Comparison of ENCODE assay signal across 23 cellular contexts in the genomic region with DNA sequence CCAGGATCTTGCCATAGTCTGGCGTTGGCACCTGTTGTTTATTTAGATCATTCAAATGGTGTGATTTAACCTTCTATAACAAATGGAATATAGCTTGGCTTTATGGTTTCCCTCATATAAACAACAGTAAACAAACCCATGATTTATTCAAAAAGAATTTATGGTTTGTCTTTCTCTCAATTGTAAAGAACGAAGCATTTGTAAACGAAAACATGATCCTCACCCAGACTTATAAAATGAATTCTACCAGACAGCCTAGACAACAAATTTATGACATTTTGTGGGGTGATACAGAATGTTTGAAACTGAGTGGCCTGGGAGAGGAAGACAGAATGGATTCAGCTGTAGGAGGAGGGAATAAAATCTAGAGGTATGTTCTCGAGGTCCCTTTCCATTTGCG.
"Had no signal": no experiment of that assay in that cellular context is flagged by ENCODE, and none has a peak within 500 bp of the region (broad histone marks: within the 10 kb centered on the region; RNA-seq: fewer than 3 reads in every experiment).

No MANE protein-coding gene starts in this region.

- ATAC-seq: natural killer cell; right lobe of liver; stimulated activated memory B cell treated with anti-CD40 and anti-IgM and Interleukin-4, amounts not matched to agents 10 μg/mL and 1 μg/mL and 100 μg/mL, for 72 hours; stimulated activated naive CD8-positive, alpha-beta T cell treated with anti-CD3 and anti-CD28 coated beads, Interleukin-15, amount 100 ng/mL, for 72 hours had no signal

- H3K27ac ChIP-seq: left ventricle myocardium inferior, ovary, right atrium auricular region, right lobe of liver, tibial nerve, vagina had no signal

- H3K27me3 ChIP-seq: ovary, right atrium auricular region, right lobe of liver, tibial nerve, vagina had no signal

- H3K9me3 Mint-ChIP-seq: mesothelial cell of epicardium; stimulated activated naive CD8-positive, alpha-beta T cell treated with anti-CD3 and anti-CD28 coated beads, Interleukin-15, amount 100 ng/mL, for 72 hours had no signal

- H3K4me2 ChIP-seq: smooth muscle cell had no signal

- H3K36me3 Mint-ChIP-seq: mesothelial cell of epicardium; naive B cell; natural killer cell; stimulated activated memory B cell treated with anti-CD40 and anti-IgM and Interleukin-4, amounts not matched to agents 10 μg/mL and 1 μg/mL and 100 μg/mL, for 72 hours; type B pancreatic cell had no signal

- H3K4me3 Mint-ChIP-seq: mesothelial cell of epicardium; naive B cell; natural killer cell; stimulated activated memory B cell treated with anti-CD40 and anti-IgM and Interleukin-4, amounts not matched to agents 10 μg/mL and 1 μg/mL and 100 μg/mL, for 72 hours; stimulated activated naive CD8-positive, alpha-beta T cell treated with anti-CD3 and anti-CD28 coated beads, Interleukin-15, amount 100 ng/mL, for 72 hours; type B pancreatic cell had no signal

- H3K27me3 Mint-ChIP-seq: naive B cell; progenitor cell of endocrine pancreas; stimulated activated memory B cell treated with anti-CD40 and anti-IgM and Interleukin-4, amounts not matched to agents 10 μg/mL and 1 μg/mL and 100 μg/mL, for 72 hours had no signal

- H3K27ac Mint-ChIP-seq: mesothelial cell of epicardium; naive B cell; natural killer cell; progenitor cell of endocrine pancreas; stimulated activated memory B cell treated with anti-CD40 and anti-IgM and Interleukin-4, amounts not matched to agents 10 μg/mL and 1 μg/mL and 100 μg/mL, for 72 hours; stimulated activated naive CD8-positive, alpha-beta T cell treated with anti-CD3 and anti-CD28 coated beads, Interleukin-15, amount 100 ng/mL, for 72 hours; type B pancreatic cell had no signal

- H3K36me3 ChIP-seq: left ventricle myocardium inferior, ovary, right atrium auricular region, right lobe of liver, tibial nerve, vagina had no signal

- H3K4me1 ChIP-seq: left ventricle myocardium inferior, right atrium auricular region, right lobe of liver, vagina had no signal

- H3K4me1 Mint-ChIP-seq: naive B cell; natural killer cell; stimulated activated memory B cell treated with anti-CD40 and anti-IgM and Interleukin-4, amounts not matched to agents 10 μg/mL and 1 μg/mL and 100 μg/mL, for 72 hours; stimulated activated naive CD8-positive, alpha-beta T cell treated with anti-CD3 and anti-CD28 coated beads, Interleukin-15, amount 100 ng/mL, for 72 hours had no signal

- H3K4me3 ChIP-seq: left ventricle myocardium inferior, lung, ovary, right atrium auricular region, right lobe of liver, smooth muscle cell, tibial nerve, vagina had no signal

- DNase-seq: islet precursor cell; left ventricle myocardium inferior; mesendoderm; naive B cell; natural killer cell; ovary; right lobe of liver; stimulated activated CD4-positive, alpha-beta T cell treated with anti-CD3 and anti-CD28 coated beads, Interleukin-1b, Interleukin-23, amount 100 ng/mL, for 48 hours; stimulated activated CD4-positive, alpha-beta T cell treated with anti-CD3 and anti-CD28 coated beads, Interleukin-2, amount 100 ng/mL, for 48 hours; stimulated activated CD4-positive, alpha-beta T cell treated with anti-CD3 and anti-CD28 coated beads, Interleukin-4, amount 100 ng/mL, for 4 hours; stimulated activated CD8-positive, alpha-beta memory T cell treated with anti-CD3 and anti-CD28 coated beads, Interleukin-4, amount 100 ng/mL, for 48 hours; stimulated activated naive CD4-positive, alpha-beta T cell treated with Interleukin-2 at 50 U/mL for 16 hours; stimulated activated naive CD8-positive, alpha-beta T cell treated with anti-CD3 and anti-CD28 coated beads, Interleukin-15, amount 100 ng/mL, for 72 hours; substantia nigra had no signal

- H3K9me3 ChIP-seq: left ventricle myocardium inferior, ovary, right atrium auricular region, right lobe of liver, tibial nerve, vagina had no signal
